23 cellular contexts compared by ENCODE assay signal in the genomic region with DNA sequence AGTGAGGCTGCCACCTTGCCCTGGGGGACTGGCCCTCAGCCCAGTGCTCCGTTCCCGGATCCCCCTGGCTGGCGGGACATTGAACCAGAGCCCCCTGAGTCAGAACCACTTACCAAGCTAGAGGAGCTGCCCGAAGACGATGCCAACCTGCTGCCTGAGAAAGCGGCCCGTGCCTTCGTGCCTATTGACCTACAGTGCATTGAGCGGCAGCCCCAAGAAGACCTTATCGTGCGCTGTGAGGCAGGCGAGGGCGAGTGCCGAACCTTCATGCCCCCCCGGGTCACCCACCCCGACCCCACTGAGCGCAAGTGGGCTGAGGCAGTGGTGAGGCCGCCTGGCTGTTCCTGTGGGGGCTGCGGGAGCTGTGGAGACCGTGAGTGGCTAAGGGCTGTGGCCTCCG. TPM values are rescaled to one million over a fixed set of nuclear protein-coding genes. Genes with fewer than 3 reads are reported as not detected.
"Had no signal": no experiment of that assay in that cellular context is flagged by ENCODE, and none has a peak within 500 bp of the region (broad histone marks: within the 10 kb centered on the region; RNA-seq: fewer than 3 reads in every experiment).

No MANE protein-coding gene starts in this region.

- H3K27me3 Mint-ChIP-seq: natural killer cell treated with Interleukin-12 subunit alpha and Interleukin-12 subunit beta and Interleukin-15 and Interleukin-18, amount 100 ng/mL, for 72 hours had no signal

- H3K36me3 Mint-ChIP-seq: natural killer cell treated with Interleukin-12 subunit alpha and Interleukin-12 subunit beta and Interleukin-15 and Interleukin-18, amount 100 ng/mL, for 72 hours had no signal

- H3K27me3 ChIP-seq: adrenal gland had no signal

- H3K9me3 ChIP-seq: adrenal gland had no signal

- DNase-seq: activated CD4-positive, CD25-positive, alpha-beta regulatory T cell treated with anti-CD3 and anti-CD28 coated beads, Interleukin-2, amount 50 U/mL, for 72 hours; activated effector memory CD4-positive, alpha-beta T cell treated with anti-CD3 and anti-CD28 coated beads, Interleukin-2, amount 50 U/mL, for 16 hours; activated T-cell treated with anti-CD3 and anti-CD28 coated beads, Interleukin-2, amount 50 U/mL, for 72 hours; adrenal gland; dermis blood vessel endothelial cell; hypothalamus; kidney; stimulated activated naive CD8-positive, alpha-beta T cell treated with anti-CD3 and anti-CD28 coated beads, Interleukin-15, Interleukin-2, amounts not matched to agents 100 U/mL and 50 U/mL, for 24 hours; substantia nigra; T1000; trophoblast cell had no signal

- H3K27ac ChIP-seq: adrenal gland had no signal

- H3K9me3 Mint-ChIP-seq: activated naive CD4-positive, alpha-beta T cell treated with anti-CD3 and anti-CD28 coated beads, Interleukin-2, amount 50 U/mL, for 72 hours; activated T-cell treated with anti-CD3 and anti-CD28 coated beads, Interleukin-2, amount 50 U/mL, for 72 hours; mesothelial cell of epicardium; natural killer cell treated with Interleukin-12 subunit alpha and Interleukin-12 subunit beta and Interleukin-15 and Interleukin-18, amount 100 ng/mL, for 72 hours had no signal

- FAIRE-seq: astrocyte, frontal cortex, kidney had no signal

- H3K27ac Mint-ChIP-seq: activated T-cell treated with anti-CD3 and anti-CD28 coated beads, Interleukin-2, amount 50 U/mL, for 72 hours; mesothelial cell of epicardium; natural killer cell treated with Interleukin-12 subunit alpha and Interleukin-12 subunit beta and Interleukin-15 and Interleukin-18, amount 100 ng/mL, for 72 hours had no signal

- H3K4me3 ChIP-seq: adrenal gland, lung had no signal

- H3K4me3 Mint-ChIP-seq: activated T-cell treated with anti-CD3 and anti-CD28 coated beads, Interleukin-2, amount 50 U/mL, for 72 hours; natural killer cell treated with Interleukin-12 subunit alpha and Interleukin-12 subunit beta and Interleukin-15 and Interleukin-18, amount 100 ng/mL, for 72 hours had no signal

- ATAC-seq: activated naive CD4-positive, alpha-beta T cell treated with anti-CD3 and anti-CD28 coated beads, Interleukin-2, amount 50 U/mL, for 72 hours; activated T-cell treated with anti-CD3 and anti-CD28 coated beads, Interleukin-2, amount 50 U/mL, for 72 hours; left lobe of liver; natural killer cell treated with Interleukin-12 subunit alpha and Interleukin-12 subunit beta and Interleukin-15 and Interleukin-18, amount 100 ng/mL, for 72 hours; stimulated activated naive CD8-positive, alpha-beta T cell treated with anti-CD3 and anti-CD28 coated beads, Interleukin-15, Interleukin-2, amounts not matched to agents 100 U/mL and 50 U/mL, for 24 hours had no signal

RNA-seq across cellular contexts. Expression of a gene that starts 13.7 kb away (rescaled TPM):
- total RNA-seq: activated CD8-positive, alpha-beta memory T cell treated with anti-CD3 and anti-CD28 coated beads for 36 hours; activated naive CD4-positive, alpha-beta T cell treated with anti-CD3 and anti-CD28 coated beads, Interleukin-2, amount 50 U/mL, for 72 hours; dermis blood vessel endothelial cell; epithelial cell of proximal tubule; kidney; left lobe of liver; lung; mesothelial cell of epicardium; natural killer cell treated with Interleukin-12 subunit alpha and Interleukin-12 subunit beta and Interleukin-15 and Interleukin-18, amount 100 ng/mL, for 72 hours; omental fat pad; posterior vena cava; T-helper 1 cell treated with Interleukin-12 subunit alpha and Interleukin-12 subunit beta and Interleukin-4 antibody, amounts not matched to agents 30 ng/mL and 1 ng/mL, for 36 hours had no signal
- polyA plus RNA-seq: lung had no signal
